8 cellular contexts compared by ENCODE assay signal in the genomic region with DNA sequence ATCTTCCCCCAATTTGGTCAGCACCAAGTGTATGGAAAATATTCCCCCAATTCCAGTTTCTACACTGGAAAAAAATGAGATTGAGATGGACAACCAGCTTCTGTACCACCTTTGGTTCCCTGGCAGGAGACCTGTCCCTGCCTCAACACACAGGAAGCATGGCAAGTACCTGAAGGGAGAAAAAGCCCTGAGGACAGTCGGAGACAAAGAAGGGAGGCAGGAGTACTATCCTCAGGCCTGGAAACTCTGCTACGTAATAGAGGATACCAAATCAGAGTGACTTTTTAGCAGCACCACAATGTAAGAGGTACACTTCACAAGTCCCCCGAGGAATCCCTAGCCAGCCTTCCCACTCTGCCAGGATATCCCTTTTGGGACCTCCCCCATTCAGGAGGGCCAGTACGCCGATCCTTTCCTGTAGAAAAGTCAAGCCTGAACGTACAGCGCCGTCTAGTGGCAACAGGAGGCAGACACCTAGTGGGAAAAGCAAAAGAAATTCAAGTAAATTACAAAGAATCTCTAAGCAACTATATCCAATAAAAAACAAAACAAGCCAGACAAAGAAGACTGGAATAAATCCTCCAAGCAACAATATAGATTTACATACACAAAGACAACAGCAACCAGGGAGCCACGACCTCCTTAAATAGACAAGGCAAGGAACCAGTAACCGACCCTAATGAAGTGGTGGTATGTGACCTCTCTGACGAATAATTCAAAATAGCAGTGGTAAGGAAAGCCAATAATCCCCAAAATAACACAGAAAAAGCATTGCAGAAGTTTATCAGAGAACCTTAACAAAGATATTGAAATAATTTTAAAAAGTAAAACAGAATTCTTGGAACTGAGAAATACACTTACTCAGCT.
DNase-seq lines count a peak whose midpoint lies in the region; TF ChIP-seq lines count a peak whose summit lies in the region.

No MANE protein-coding gene starts in this region.

- H3K9ac ChIP-seq in NT2/D1 (ENCODE audit: insufficient read length, low read depth) = no peak overlapping the region

- H3K4me3 ChIP-seq in HAP-1 = no peak overlapping the region
- H3K4me3 ChIP-seq in NT2/D1 (ENCODE audit: insufficient read length, low read depth) = no peak overlapping the region
- no peak overlapping the region for H3K4me3 ChIP-seq in retinal pigment epithelial cell (ENCODE audit: low read length)
- no peak overlapping the region for H3K4me3 ChIP-seq in dorsolateral prefrontal cortex

- peak; percentile 87 for TF ChIP-seq CTCF in retinal pigment epithelial cell (conservative IDR thresholded peaks at IDR 0.05; ENCODE audit: low read depth, low read length)
- peak in 20 of 56 donors; percentile 11 to 38 (median 19) for TF ChIP-seq CTCF in dorsolateral prefrontal cortex (IDR thresholded peaks at IDR 0.05 in 54 of 56, conservative IDR thresholded peaks at IDR 0.05 in 2 of 56; ENCODE audit: low read depth in 1 of 56, partially characterized antibody in 56 of 56)

- no peak overlapping the region for H3K27ac ChIP-seq in dorsolateral prefrontal cortex

- H3K4me1 ChIP-seq in HAP-1 (no peaks in the 10 kb centered on the region), NT2/D1 (ENCODE audit: insufficient read depth, insufficient read length) (no peaks in the 10 kb centered on the region)

- H3K27me3 ChIP-seq in HAP-1 (ENCODE audit: low read depth) (no peaks in the 10 kb centered on the region), NT2/D1 (ENCODE audit: insufficient read depth, insufficient read length) (no peaks in the 10 kb centered on the region), dorsolateral prefrontal cortex (peaks cover 0 to 3% (median 0%) of the 10 kb centered on the region in 45 donors)

- H3K36me3 ChIP-seq in HAP-1 (replicated peaks) (no peaks in the 10 kb centered on the region), NT2/D1 (ENCODE audit: insufficient read depth, insufficient read length, low read length) (no peaks in the 10 kb centered on the region)

- in situ Hi-C loops in HAP-1 (cut with MboI; ENCODE audit: low sequenced_read_pairs) = no loop called here

- intact Hi-C loops in dorsolateral prefrontal cortex (cut with DNase I) = no loop called here

- DNase-seq in NCI-H82 (lab: John Stamatoyannopoulos, UW) = peak; percentile 56
- no peak for DNase-seq in NCI-H82 treated with DMSO at 0.1 percent for 48 hours (lab: John Stamatoyannopoulos, UW; ENCODE audit: unreplicated experiment)
- peak; percentile 14 to 80 for DNase-seq in HAP-1 (ENCODE audit: low spot score in 2 of 2)
- peak; percentile 30 for DNase-seq in NT2/D1 (ENCODE audit: low read depth, low spot score)
- DNase-seq in erythroblast (lab: John Stamatoyannopoulos, UW) = peak; percentile 22 to 53
- DNase-seq in retinal pigment epithelial cell (ENCODE audit: low read depth) = no peak
- DNase-seq in NCI-H187 treated with DMSO at 0.1 percent for 48 hours (lab: John Stamatoyannopoulos, UW) = no peak
- no peak for DNase-seq in dorsolateral prefrontal cortex

- H3K9me3 ChIP-seq in HAP-1 = no peaks in the 10 kb centered on the region
- H3K9me3 ChIP-seq in NT2/D1 (ENCODE audit: insufficient read depth, low read length) = no peaks in the 10 kb centered on the region

- TF ChIP-seq POLR2A in erythroblast (IDR thresholded peaks at IDR 0.05; ENCODE audit: low read length) = no peak

Comparison
In these comparisons a context has a peak if more than half of its experiments do, and no peak if none do; other contexts are left out.
1. DNase-seq: peak in NCI-H82 (single experiment), HAP-1 (2 of 2), NT2/D1 (single experiment) and erythroblast (2 of 2); none in NCI-H82 treated with DMSO at 0.1 percent for 48 hours (single experiment), retinal pigment epithelial cell (single experiment), NCI-H187 treated with DMSO at 0.1 percent for 48 hours (single experiment) and dorsolateral prefrontal cortex (0 of 10).